25 cellular contexts compared by ENCODE assay signal in the genomic region with DNA sequence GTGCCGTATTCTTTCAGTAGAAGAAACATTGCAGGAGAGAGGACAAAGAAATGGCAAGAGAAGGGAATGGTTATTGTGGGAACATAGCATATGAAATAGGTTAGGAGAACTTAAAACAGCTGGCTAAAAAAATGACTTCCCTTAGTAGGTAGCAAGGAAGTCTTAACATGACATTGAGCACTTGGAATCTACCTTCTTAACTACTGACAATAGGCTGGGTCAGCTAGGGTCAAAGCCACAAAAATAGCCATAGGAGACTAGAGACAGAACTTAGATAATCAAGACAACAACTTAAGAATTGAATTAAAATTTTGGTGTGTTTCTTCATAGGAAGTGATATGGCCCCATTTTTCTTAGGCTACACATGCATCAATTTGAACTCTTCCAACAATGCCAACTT.
"Had no signal": no experiment of that assay in that cellular context is flagged by ENCODE, and none has a peak within 500 bp of the region (broad histone marks: within the 10 kb centered on the region; RNA-seq: fewer than 3 reads in every experiment).

No MANE protein-coding gene starts in this region.

- FAIRE-seq: islet of Langerhans, keratinocyte had no signal

- H3K4me1 ChIP-seq: colonic mucosa, esophagus squamous epithelium, lower lobe of right lung had no signal

- H3K36me3 ChIP-seq: colonic mucosa, esophagus squamous epithelium, gastrocnemius medialis, heart right ventricle, left lung, lower lobe of right lung had no signal

- H3K9me3 ChIP-seq: colonic mucosa, esophagus squamous epithelium, gastrocnemius medialis, heart right ventricle, left lung, lower lobe of right lung, mucosa of descending colon had no signal

- H3K4me3 ChIP-seq: colonic mucosa, dorsolateral prefrontal cortex, esophagus squamous epithelium, gastrocnemius medialis, heart right ventricle, left lung, lower lobe of right lung, mucosa of descending colon had no signal

- H3K27ac ChIP-seq: colonic mucosa, epithelial cell of prostate, esophagus squamous epithelium, gastrocnemius medialis, left lung, lower lobe of right lung had no signal

- H3K27me3 ChIP-seq: colonic mucosa, dorsolateral prefrontal cortex, esophagus squamous epithelium, gastrocnemius medialis, heart right ventricle, left lung had no signal

- DNase-seq: colonic mucosa; cortex of kidney; dorsolateral prefrontal cortex; effector CD4-positive, alpha-beta T cell; effector memory CD4-positive, alpha-beta T cell; erythroblast; esophagus squamous epithelium; foreskin fibroblast; foreskin melanocyte; gastrocnemius medialis; glutamatergic neuron; head of caudate nucleus; heart right ventricle; hippocampal formation; left cardiac atrium; left lung; left ventricle myocardium superior; lower lobe of right lung; mesenchymal stem cell; mucosa of descending colon; naive B cell; naive thymus-derived CD8-positive, alpha-beta T cell had no signal
